Comparison of ENCODE assay signal across 7 cellular contexts in the genomic region with DNA sequence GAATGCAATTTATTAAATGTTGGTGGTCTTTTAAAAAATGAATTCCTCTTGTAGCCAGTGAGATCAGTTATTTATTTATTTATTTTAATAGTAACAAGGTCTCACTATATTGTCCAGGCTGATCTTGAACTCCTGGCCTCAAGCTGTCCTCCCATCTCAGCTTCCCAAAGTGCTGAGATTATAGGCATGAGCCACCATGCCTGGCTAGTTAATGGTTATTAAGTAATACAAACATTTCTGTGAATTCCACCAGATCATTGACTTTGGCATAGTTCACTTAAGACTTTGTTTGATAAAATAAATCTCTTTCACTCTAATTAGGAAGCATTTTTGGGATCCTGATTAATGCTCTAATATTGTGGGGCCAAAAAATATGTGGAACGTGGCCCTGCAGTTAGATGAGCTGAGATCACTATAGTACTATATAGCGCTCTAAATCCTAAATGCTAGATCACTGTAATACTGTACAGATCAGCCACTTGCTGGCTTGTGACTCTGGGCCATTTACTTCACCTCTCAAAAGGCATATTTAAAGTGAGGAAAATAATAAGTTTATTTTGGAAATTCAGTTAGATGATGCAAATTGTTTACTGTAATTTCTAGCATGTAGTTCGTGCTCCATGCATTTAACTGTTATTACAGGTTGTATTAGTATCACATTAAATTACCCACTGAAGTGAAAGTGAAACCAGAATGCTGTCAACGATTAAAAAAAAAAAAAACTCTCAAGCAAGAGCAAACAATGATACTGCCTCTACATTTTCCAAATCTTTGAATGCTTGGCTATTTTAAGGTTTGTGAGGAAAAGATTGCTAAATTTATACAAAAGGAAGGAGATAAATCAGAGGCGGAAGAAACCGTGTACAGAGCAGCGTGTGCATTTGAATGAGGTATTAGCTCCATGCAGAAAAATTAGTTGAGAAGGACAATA. TPM values are rescaled to one million over a fixed set of nuclear protein-coding genes. Genes with fewer than 3 reads are reported as not detected.
DNase-seq lines count a peak whose midpoint lies in the region; ATAC-seq and TF ChIP-seq lines count a peak whose summit lies in the region.

No MANE protein-coding gene starts in this region.

- H3K4me3 ChIP-seq in HEK293 (ENCODE audit: low read depth, low read length): peak overlapping the region; percentile 24
- H3K4me3 ChIP-seq in fibroblast of lung (replicated peaks in 1 of 4; ENCODE audit: control extremely low read depth in 1 of 4, insufficient read depth in 1 of 4, low read depth in 3 of 4, low read length in 4 of 4): peak overlapping the region; percentile 41 to 77 (median 53)
- peak overlapping the region; percentile 69 for H3K4me3 ChIP-seq in skeletal muscle satellite cell (ENCODE audit: low read length)

- peaks cover 10% of the 10 kb centered on the region for H3K4me1 ChIP-seq in HEK293 (ENCODE audit: control insufficient read depth, insufficient read depth, low read length)
- peaks cover 11% of the 10 kb centered on the region for H3K4me1 ChIP-seq in fibroblast of lung (ENCODE audit: control insufficient read depth, extremely low read depth, insufficient read depth, low read length)
- H3K4me1 ChIP-seq in skeletal muscle satellite cell (ENCODE audit: control insufficient read depth, insufficient read depth, low read length): peaks cover 33% of the 10 kb centered on the region

- no peaks in the 10 kb centered on the region for H3K36me3 ChIP-seq in HEK293 (ENCODE audit: control insufficient read depth in 2 of 2, insufficient read depth in 1 of 2, low read length in 2 of 2)
- H3K36me3 ChIP-seq in fibroblast of lung (ENCODE audit: control insufficient read depth, insufficient read depth, low read length): no peaks in the 10 kb centered on the region
- no peaks in the 10 kb centered on the region for H3K36me3 ChIP-seq in skeletal muscle satellite cell (ENCODE audit: insufficient read depth, low read length)

- DNase-seq in SK-MEL-5 (ENCODE audit: low read depth, low spot score): peak; percentile 14
- DNase-seq in fibroblast of lung (ENCODE audit: low read depth in 2 of 2): peak in 1 of 2 donors; percentile 60
- DNase-seq in SIG-M5 treated with dmso at 0.1 percent for 504 hours (lab: John Stamatoyannopoulos, UW; ENCODE audit: unreplicated experiment): no peak
- no peak for DNase-seq in NCI-H128 (lab: John Stamatoyannopoulos, UW; ENCODE audit: unreplicated experiment)

- in situ Hi-C loops in SK-MEL-5 (cut with HindIII; ENCODE audit: low pct_unique_long_range_greater_than_20kb, low sequenced_read_pairs): no loop called here

- TF ChIP-seq CTCF in HEK293 (tag by site-specific recombination; IDR thresholded peaks at IDR 0.05): no peak
- TF ChIP-seq CTCF in fibroblast of lung (conservative IDR thresholded peaks at IDR 0.05 in 1 of 2, IDR thresholded peaks at IDR 0.05 in 1 of 2; ENCODE audit: low read depth in 1 of 2, low read length in 2 of 2): no peak

- no peak for ATAC-seq in GM21786 (IDR thresholded peaks at IDR 0.05; ENCODE audit: unreplicated experiment)

- H3K9ac ChIP-seq in fibroblast of lung (ENCODE audit: insufficient read depth, low read length) (no peak overlapping the region), skeletal muscle satellite cell (ENCODE audit: low read depth, low read length) (peak overlapping the region; percentile 75)

- POLR2A ChIA-PET in HEK293 (lab: Yijun Ruan, JAX): no interaction called here

- H3K9me3 ChIP-seq in HEK293 (ENCODE audit: control insufficient read depth, insufficient read depth, low read depth, low read length) (no peaks in the 10 kb centered on the region), fibroblast of lung (ENCODE audit: control insufficient read depth, insufficient read depth, low read depth, low read length) (no peaks in the 10 kb centered on the region), skeletal muscle satellite cell (replicated peaks; ENCODE audit: low read length) (no peaks in the 10 kb centered on the region)

- peaks cover 5% of the 10 kb centered on the region for H3K79me2 ChIP-seq in fibroblast of lung (ENCODE audit: control insufficient read depth, insufficient read depth, low read length)

- no peaks in the 10 kb centered on the region for H3K27me3 ChIP-seq in fibroblast of lung (ENCODE audit: control insufficient read depth, insufficient read depth, low read length)
- H3K27me3 ChIP-seq in skeletal muscle satellite cell (ENCODE audit: control insufficient read depth, insufficient read depth, low read length): no peaks in the 10 kb centered on the region

- CTCF ChIA-PET in HEK293 (lab: Yijun Ruan, JAX): interaction anchor here (1.1 to 2.4 kb wide), 3 partner anchors 13 to 164 kb away, joined by 4 to 6 read pairs (median 6); a partner anchor contains a TSS

- no peak overlapping the region for H3K27ac ChIP-seq in HEK293 (ENCODE audit: extremely low read depth, low read depth, low read length)
- peak overlapping the region; percentile 57 for H3K27ac ChIP-seq in fibroblast of lung (ENCODE audit: insufficient read depth, low read length)

- H3K4me2 ChIP-seq in fibroblast of lung (ENCODE audit: extremely low read depth, insufficient read depth, low read length): peak overlapping the region; percentile 94
- peak overlapping the region; percentile 87 for H3K4me2 ChIP-seq in skeletal muscle satellite cell (ENCODE audit: low read length)

- H4K20me1 ChIP-seq in fibroblast of lung (ENCODE audit: control insufficient read depth, extremely low read depth, insufficient read depth, low read length): no peaks in the 10 kb centered on the region

- peak overlapping the region; percentile 14 for H2AFZ ChIP-seq in fibroblast of lung (ENCODE audit: low read length)

TF ChIP-seq in HEK293, 187 proteins besides CTCF, POLR2A, EP300 and RAD21 (continues in another document):
- TF ChIP-seq ZNF335 (tag by site-specific recombination; conservative IDR thresholded peaks at IDR 0.05) (0 out of 2 replicates have a peak, but pooled peaks have one; percentile 31), ZNF664 (tag by site-specific recombination; IDR thresholded peaks at IDR 0.05) (peak; percentile 100), GLIS2 (tag by site-specific recombination; IDR thresholded peaks at IDR 0.05) (no peak), ZNF785 (tag by site-specific recombination; IDR thresholded peaks at IDR 0.05) (no peak), HOXD13 (CRISPR knock-in tag; IDR thresholded peaks at IDR 0.05; ENCODE audit: borderline replicate concordance) (no peak), TCF7L2 (IDR thresholded peaks at IDR 0.05; ENCODE audit: borderline replicate concordance, low read depth, low read length) (no peak)
- TF ChIP-seq, protein P1, sequence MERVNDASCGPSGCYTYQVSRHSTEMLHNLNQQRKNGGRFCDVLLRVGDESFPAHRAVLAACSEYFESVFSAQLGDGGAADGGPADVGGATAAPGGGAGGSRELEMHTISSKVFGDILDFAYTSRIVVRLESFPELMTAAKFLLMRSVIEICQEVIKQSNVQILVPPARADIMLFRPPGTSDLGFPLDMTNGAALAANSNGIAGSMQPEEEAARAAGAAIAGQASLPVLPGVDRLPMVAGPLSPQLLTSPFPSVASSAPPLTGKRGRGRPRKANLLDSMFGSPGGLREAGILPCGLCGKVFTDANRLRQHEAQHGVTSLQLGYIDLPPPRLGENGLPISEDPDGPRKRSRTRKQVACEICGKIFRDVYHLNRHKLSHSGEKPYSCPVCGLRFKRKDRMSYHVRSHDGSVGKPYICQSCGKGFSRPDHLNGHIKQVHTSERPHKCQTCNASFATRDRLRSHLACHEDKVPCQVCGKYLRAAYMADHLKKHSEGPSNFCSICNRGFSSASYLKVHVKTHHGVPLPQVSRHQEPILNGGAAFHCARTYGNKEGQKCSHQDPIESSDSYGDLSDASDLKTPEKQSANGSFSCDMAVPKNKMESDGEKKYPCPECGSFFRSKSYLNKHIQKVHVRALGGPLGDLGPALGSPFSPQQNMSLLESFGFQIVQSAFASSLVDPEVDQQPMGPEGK (tag by site-specific recombination; IDR thresholded peaks at IDR 0.05): no peak

RNA-seq across cellular contexts. Expression of a gene that starts 15.9 kb away (rescaled TPM):
- total RNA-seq in SK-MEL-5 (2014; rRNA removed; shearing (Covaris generic)): 3.4 and 7.3 TPM in 2 replicates
- 2.9 and 3.8 TPM in 2 replicates for polyA plus RNA-seq in SK-MEL-5 (2015; cell fraction: cytosol; rRNA removed)
- 3.7 and 8.4 TPM in 2 replicates for polyA plus RNA-seq in SK-MEL-5 (2015; cell fraction: nucleus; rRNA removed)
- 95.8 and 124 TPM in 2 replicates for total RNA-seq in fibroblast of lung
- polyA plus RNA-seq in fibroblast of lung: 67.2 and 77.8 TPM in 2 replicates
- polyA plus RNA-seq in fibroblast of lung (2012): 36.8 and 37.9 TPM in 2 replicates
- polyA minus RNA-seq in fibroblast of lung (ENCODE audit: low replicate concordance): 5.5 and 9.1 TPM in 2 replicates
- 53.7 and 68.2 TPM in 2 replicates for total RNA-seq in skeletal muscle satellite cell (2012; rRNA removed)

RNA-seq across cellular contexts. Expression of a gene that starts 22.1 kb away (rescaled TPM):
- 2.8 and 2.9 TPM in 2 replicates for total RNA-seq in SK-MEL-5 (2014; rRNA removed; shearing (Covaris generic))
- polyA plus RNA-seq in SK-MEL-5 (2015; cell fraction: cytosol; rRNA removed): 5.3 and 6.1 TPM in 2 replicates
- polyA plus RNA-seq in SK-MEL-5 (2015; cell fraction: nucleus; rRNA removed): 0.75 and 1.3 TPM in 2 replicates
- 78.4 and 78.6 TPM in 2 replicates for total RNA-seq in fibroblast of lung
- polyA plus RNA-seq in fibroblast of lung: 237 and 2,788 TPM in 2 replicates
- polyA plus RNA-seq in fibroblast of lung (2012): 206 and 2,024 TPM in 2 replicates
- 291 and 2,169 TPM in 2 replicates for polyA minus RNA-seq in fibroblast of lung (ENCODE audit: low replicate concordance)
- total RNA-seq in skeletal muscle satellite cell (2012; rRNA removed): 38.8 and 123 TPM in 2 replicates

Comparison
In these comparisons a context has a peak if more than half of its experiments do, and no peak if none do; other contexts are left out.
1. RNA of a gene that starts 15.9 kb away (total RNA-seq): 95.8 to 124 TPM in fibroblast of lung; 3.4 to 7.3 TPM in SK-MEL-5; every median in the first group is over 10 times any median in the second.
2. RNA of a gene that starts 22.1 kb away (total RNA-seq): 78.4 to 78.6 TPM in fibroblast of lung; 2.8 to 2.9 TPM in SK-MEL-5; every median in the first group is over 10 times any median in the second.
3. Peak in every context shown above with its lines, with median percentiles within 50 percentile points of each other: H3K4me3 ChIP-seq.